ENCODE assay signal across 8 cellular contexts in the genomic region with DNA sequence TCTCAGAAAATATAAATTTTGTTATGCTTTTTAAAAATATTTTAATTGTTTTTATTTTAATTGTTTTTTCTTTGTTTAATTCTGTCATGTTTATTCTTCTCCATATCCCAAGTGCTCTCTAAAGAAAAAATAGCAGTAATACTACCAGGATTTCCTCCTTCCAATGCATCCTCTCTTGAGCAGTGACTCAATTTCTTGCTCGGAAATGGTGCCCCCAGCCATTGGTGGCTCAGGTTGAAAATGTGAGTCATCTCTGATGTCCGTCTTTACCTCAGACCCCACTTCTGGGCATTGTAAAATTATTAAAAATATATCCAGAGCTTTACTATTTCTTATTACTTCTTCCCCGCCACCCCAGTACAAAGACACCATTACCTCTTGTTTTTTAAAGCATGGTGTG.
"Had no signal": no experiment of that assay in that cellular context is flagged by ENCODE, and none has a peak within 500 bp of the region (broad histone marks: within the 10 kb centered on the region; RNA-seq: fewer than 3 reads in every experiment).

No MANE protein-coding gene starts in this region.

- H2AFZ ChIP-seq: GM23338 had no signal

- FAIRE-seq: HTR-8/SVneo, K562 had no signal

- H3K9me3 ChIP-seq: HAP-1 had no signal

- H3K27ac ChIP-seq: HL-60 had no signal

- H3K4me3 ChIP-seq: GM23338, HAP-1, K562 had no signal

- DNase-seq: H7, HFFc6, KG1 had no signal

- H3K27ac Mint-ChIP-seq: GM23338, HFFc6 had no signal

- H3K4me3 Mint-ChIP-seq: GM23338, HFFc6 had no signal

- H3K36me3 ChIP-seq: HAP-1 had no signal

- H3K9me3 Mint-ChIP-seq: GM23338, HFFc6 had no signal

- H3K4me2 ChIP-seq: GM23338 had no signal

- H3K4me1 ChIP-seq: HAP-1 had no signal
